ENCODE assay signal across 28 cellular contexts in the genomic region with DNA sequence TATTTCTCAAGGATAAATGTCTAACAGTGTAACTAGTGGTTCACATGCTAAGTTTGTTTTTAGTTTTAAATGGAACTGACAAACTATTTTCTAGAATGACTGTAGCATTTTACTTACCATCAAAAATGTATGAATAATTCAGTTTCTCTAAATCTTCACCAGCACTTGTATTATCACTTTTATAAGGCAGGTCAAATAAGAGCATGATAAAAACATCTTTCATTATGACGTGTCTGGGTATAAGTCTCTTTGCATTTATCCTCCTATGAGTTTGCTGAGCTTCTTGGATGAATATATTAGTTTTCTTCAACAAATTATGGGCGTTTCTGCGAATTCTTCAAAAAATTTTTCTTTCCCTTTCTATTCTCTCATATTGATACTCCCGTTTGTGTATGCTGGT.
"Had no signal": no experiment of that assay in that cellular context is flagged by ENCODE, and none has a peak within 500 bp of the region (broad histone marks: within the 10 kb centered on the region; RNA-seq: fewer than 3 reads in every experiment).

No MANE protein-coding gene starts in this region.

- H3K27me3 ChIP-seq: neural progenitor cell, neutrophil, right atrium auricular region, suprapubic skin, tibial artery, upper lobe of right lung had no signal

- DNase-seq: islet precursor cell; left ventricle myocardium inferior; mesendoderm; naive B cell; natural killer cell; nephron progenitor cell; occipital lobe; stimulated activated CD4-positive, alpha-beta T cell treated with anti-CD3 and anti-CD28 coated beads, Interleukin-12 subunit alpha, Interleukin-12 subunit beta, amount 100 ng/mL, for 4 hours; stimulated activated CD4-positive, alpha-beta T cell treated with anti-CD3 and anti-CD28 coated beads, Interleukin-15, amount 100 ng/mL, for 24 hours; stimulated activated CD4-positive, alpha-beta T cell treated with anti-CD3 and anti-CD28 coated beads, Interleukin-2, amount 100 ng/mL, for 24 hours; stimulated activated CD4-positive, alpha-beta T cell treated with anti-CD3 and anti-CD28 coated beads, Interleukin-4, amount 100 ng/mL, for 1 hour; stimulated activated naive CD4-positive, alpha-beta T cell; tibial artery; trophoblast cell; upper lobe of right lung had no signal

- ATAC-seq: natural killer cell, sciatic nerve, upper lobe of right lung had no signal

- H3K27me3 Mint-ChIP-seq: naive B cell; progenitor cell of endocrine pancreas; stimulated activated naive CD8-positive, alpha-beta T cell treated with anti-CD3 and anti-CD28 coated beads, Interleukin-15, Interleukin-2, amounts not matched to agents 100 ng/mL and 50 ng/mL, for 24 hours had no signal

- FAIRE-seq: urothelium cell line had no signal

- H3K4me1 Mint-ChIP-seq: mesothelial cell of epicardium, nephron progenitor cell, neural progenitor cell had no signal

- H3K4me3 Mint-ChIP-seq: mesothelial cell of epicardium; naive B cell; natural killer cell; nephron progenitor cell; neural progenitor cell; stimulated activated naive CD8-positive, alpha-beta T cell treated with anti-CD3 and anti-CD28 coated beads, Interleukin-15, Interleukin-2, amounts not matched to agents 100 ng/mL and 50 ng/mL, for 24 hours had no signal

- H3K27ac ChIP-seq: left ventricle myocardium inferior, neural progenitor cell, neutrophil, parathyroid adenoma, right atrium auricular region, skin epidermis, suprapubic skin, thoracic aorta, tibial artery, upper lobe of right lung had no signal

- H3K9me3 Mint-ChIP-seq: natural killer cell, nephron progenitor cell, neural progenitor cell had no signal

- H3K4me3 ChIP-seq: left ventricle myocardium inferior, lung, neural progenitor cell, right atrium auricular region, skin epidermis, suprapubic skin, thoracic aorta, tibial artery, upper lobe of right lung had no signal

- H3K9me3 ChIP-seq: left ventricle myocardium inferior, neutrophil, right atrium auricular region, suprapubic skin, thoracic aorta, tibial artery, upper lobe of right lung had no signal

- H3K36me3 ChIP-seq: right atrium auricular region had no signal

- H3K27ac Mint-ChIP-seq: mesothelial cell of epicardium; nephron progenitor cell; neural progenitor cell; progenitor cell of endocrine pancreas; stimulated activated naive CD8-positive, alpha-beta T cell treated with anti-CD3 and anti-CD28 coated beads, Interleukin-15, Interleukin-2, amounts not matched to agents 100 ng/mL and 50 ng/mL, for 24 hours had no signal

- H3K4me1 ChIP-seq: neural progenitor cell, parathyroid adenoma, right atrium auricular region, suprapubic skin, tibial artery, upper lobe of right lung had no signal
